ENCODE assay signal across 10 cellular contexts in genomic region chr7:116630357-116630756, GRCh38. TPM values are rescaled to one million over a fixed set of nuclear protein-coding genes. Genes with fewer than 3 reads are reported as not detected.
A peak's percentile ranks its signal among the peaks of the same experiment; 100 is the strongest.
DNase-seq lines count a peak whose midpoint lies in the region; ATAC-seq lines count a peak whose summit lies in the region.
"Had no signal": no experiment of that assay in that cellular context is flagged by ENCODE, and none has a peak within 500 bp of the region (broad histone marks: within the 10 kb centered on the region; RNA-seq: fewer than 3 reads in every experiment).

No MANE protein-coding gene starts in this region.

- peak; percentile 96 for ATAC-seq in GM18511 (IDR thresholded peaks at IDR 0.05; ENCODE audit: unreplicated experiment)
- peak; percentile 90 for ATAC-seq in GM21529 (IDR thresholded peaks at IDR 0.05; ENCODE audit: unreplicated experiment)
- ATAC-seq in HG03439 (IDR thresholded peaks at IDR 0.05; ENCODE audit: unreplicated experiment) = peak; percentile 89
- ATAC-seq in left lobe of liver = peak; percentile 48
- ATAC-seq: effector memory CD8-positive, alpha-beta T cell had no signal

- H3K9me3 Mint-ChIP-seq in activated naive CD4-positive, alpha-beta T cell treated with anti-CD3 and anti-CD28 coated beads, Interleukin-2, amount 10 ng/mL, durations not matched to agents 7 days and 5 days = no peaks in the 10 kb centered on the region
- H3K9me3 Mint-ChIP-seq: effector memory CD8-positive, alpha-beta T cell had no signal

- CTCF ChIA-PET in activated naive CD4-positive, alpha-beta T cell treated with anti-CD3 and anti-CD28 coated beads, Interleukin-2, amount 10 ng/mL, durations not matched to agents 7 days and 5 days (lab: Charles Lee) = interaction anchor here (1.1 to 1.2 kb wide), 2 partner anchors 36 to 38 kb away, joined by 3 read pairs; no protein-coding TSS in a partner anchor

- H3K36me3 Mint-ChIP-seq in activated naive CD4-positive, alpha-beta T cell treated with anti-CD3 and anti-CD28 coated beads, Interleukin-2, amount 10 ng/mL, durations not matched to agents 7 days and 5 days = no peaks in the 10 kb centered on the region

- peaks cover 6% of the 10 kb centered on the region for H3K27me3 Mint-ChIP-seq in activated naive CD4-positive, alpha-beta T cell treated with anti-CD3 and anti-CD28 coated beads, Interleukin-2, amount 10 ng/mL, durations not matched to agents 7 days and 5 days

- H3K27ac Mint-ChIP-seq in activated naive CD4-positive, alpha-beta T cell treated with anti-CD3 and anti-CD28 coated beads, Interleukin-2, amount 10 ng/mL, durations not matched to agents 7 days and 5 days = no peak overlapping the region
- H3K27ac Mint-ChIP-seq: effector memory CD8-positive, alpha-beta T cell had no signal

- DNase-seq in left lobe of liver (ENCODE audit: low spot score) (no peak), head of caudate nucleus (no peak), DMS 273 treated with DMSO at 0.1 percent for 48 hours (lab: John Stamatoyannopoulos, UW) (no peak)
- DNase-seq in activated naive CD4-positive, alpha-beta T cell (lab: John Stamatoyannopoulos, UW) = no peak
- no peak for DNase-seq in activated naive CD4-positive, alpha-beta T cell treated with anti-CD3 and anti-CD28 coated beads, Interleukin-2, amount 10 ng/mL, durations not matched to agents 7 days and 5 days
- DNase-seq: effector memory CD8-positive, alpha-beta T cell; NCI-H1105 treated with DMSO at 0.1 percent for 48 hours had no signal

- intact Hi-C loops in head of caudate nucleus (cut with DNase I) = no loop called here

- no peaks in the 10 kb centered on the region for H3K4me1 Mint-ChIP-seq in activated naive CD4-positive, alpha-beta T cell treated with anti-CD3 and anti-CD28 coated beads, Interleukin-2, amount 10 ng/mL, durations not matched to agents 7 days and 5 days

- H3K4me3 Mint-ChIP-seq in activated naive CD4-positive, alpha-beta T cell treated with anti-CD3 and anti-CD28 coated beads, Interleukin-2, amount 10 ng/mL, durations not matched to agents 7 days and 5 days = no peak overlapping the region
- H3K4me3 Mint-ChIP-seq: effector memory CD8-positive, alpha-beta T cell had no signal

RNA-seq across cellular contexts. Expression of gene MET, which starts 41.6 kb away (rescaled TPM):
- 32.2 TPM for total RNA-seq in left lobe of liver
